In genomic region chr15:73926191-73927002, GRCh38 we compare ENCODE assay signal across 8 cellular contexts. TPM values are rescaled to one million over a fixed set of nuclear protein-coding genes. Genes with fewer than 3 reads are reported as not detected.
DNase-seq lines count a peak whose midpoint lies in the region; ATAC-seq lines count a peak whose summit lies in the region.

TSS of gene LOXL1 (plus strand) at chr15:73926462. CDS start at chr15:73926784, 322 bp downstream.

- no peaks in the 10 kb centered on the region for H3K9me3 Mint-ChIP-seq in activated CD4-positive, alpha-beta memory T cell treated with anti-CD3 and anti-CD28 coated beads, Interleukin-2, amount 10 ng/mL, durations not matched to agents 7 days and 5 days
- H3K9me3 Mint-ChIP-seq in natural killer cell treated with Interleukin-12 subunit alpha and Interleukin-12 subunit beta and Interleukin-15 and Interleukin-18, amount 100 ng/mL, for 72 hours, result no peaks in the 10 kb centered on the region

- peak; percentile 23 for DNase-seq in CD1c-positive myeloid dendritic cell (ENCODE audit: extremely low spot score)
- peak; percentile 81 for DNase-seq in HuH-7 (ENCODE audit: low spot score)
- DNase-seq in activated CD4-positive, alpha-beta memory T cell treated with anti-CD3 and anti-CD28 coated beads, Interleukin-2, amount 10 ng/mL, durations not matched to agents 7 days and 5 days, result no peak
- DNase-seq in foreskin melanocyte, result peak; percentile 24
- DNase-seq in natural killer cell treated with Interleukin-12 subunit alpha and Interleukin-12 subunit beta and Interleukin-15 and Interleukin-18, amount 100 ng/mL, for 72 hours (ENCODE audit: low spot score), result peak; percentile 54
- DNase-seq in occipital lobe (lab: John Stamatoyannopoulos, UW), result no peak

- POLR2A ChIA-PET in activated CD4-positive, alpha-beta memory T cell treated with anti-CD3 and anti-CD28 coated beads, Interleukin-2, amount 10 ng/mL, durations not matched to agents 7 days and 5 days (lab: Charles Lee), result interaction anchor here (0.9 to 2.3 kb wide), 5 partner anchors 10 to 68 kb away, joined by 3 to 17 read pairs (median 7); partner anchors contain the start of gene PML

- CTCF ChIA-PET in activated CD4-positive, alpha-beta memory T cell treated with anti-CD3 and anti-CD28 coated beads, Interleukin-2, amount 10 ng/mL, durations not matched to agents 7 days and 5 days (lab: Charles Lee), result interaction anchor here (0.6 to 3.4 kb wide), 7 partner anchors 19 to 68 kb away, joined by 3 to 27 read pairs (median 11); partner anchors contain the start of genes PML and TBC1D21

- peaks cover 5% of the 10 kb centered on the region for H3K36me3 Mint-ChIP-seq in activated CD4-positive, alpha-beta memory T cell treated with anti-CD3 and anti-CD28 coated beads, Interleukin-2, amount 10 ng/mL, durations not matched to agents 7 days and 5 days (ENCODE audit: low read depth)
- no peaks in the 10 kb centered on the region for H3K36me3 Mint-ChIP-seq in natural killer cell treated with Interleukin-12 subunit alpha and Interleukin-12 subunit beta and Interleukin-15 and Interleukin-18, amount 100 ng/mL, for 72 hours

- no peaks in the 10 kb centered on the region for H3K27me3 Mint-ChIP-seq in activated CD4-positive, alpha-beta memory T cell treated with anti-CD3 and anti-CD28 coated beads, Interleukin-2, amount 10 ng/mL, durations not matched to agents 7 days and 5 days
- H3K27me3 Mint-ChIP-seq in natural killer cell treated with Interleukin-12 subunit alpha and Interleukin-12 subunit beta and Interleukin-15 and Interleukin-18, amount 100 ng/mL, for 72 hours, result peaks cover 0 to 17% of the 10 kb centered on the region in 2 donors

- H3K27ac Mint-ChIP-seq in activated CD4-positive, alpha-beta memory T cell treated with anti-CD3 and anti-CD28 coated beads, Interleukin-2, amount 10 ng/mL, durations not matched to agents 7 days and 5 days, result peak within 1 kb of the TSS; percentile 41
- H3K27ac Mint-ChIP-seq in natural killer cell treated with Interleukin-12 subunit alpha and Interleukin-12 subunit beta and Interleukin-15 and Interleukin-18, amount 100 ng/mL, for 72 hours, result peak within 1 kb of the TSS; percentile 18 to 87

- no peak for ATAC-seq in natural killer cell treated with Interleukin-12 subunit alpha and Interleukin-12 subunit beta and Interleukin-15 and Interleukin-18, amount 100 ng/mL, for 72 hours
- ATAC-seq in HG03097 (IDR thresholded peaks at IDR 0.05; ENCODE audit: low FRiP score, unreplicated experiment), result no peak
- no peak for ATAC-seq in GM18498 (IDR thresholded peaks at IDR 0.05; ENCODE audit: unreplicated experiment)

- H3K4me1 Mint-ChIP-seq in activated CD4-positive, alpha-beta memory T cell treated with anti-CD3 and anti-CD28 coated beads, Interleukin-2, amount 10 ng/mL, durations not matched to agents 7 days and 5 days, result peaks cover 76% of the 10 kb centered on the region
- H3K4me1 Mint-ChIP-seq in natural killer cell treated with Interleukin-12 subunit alpha and Interleukin-12 subunit beta and Interleukin-15 and Interleukin-18, amount 100 ng/mL, for 72 hours (ENCODE audit: low read depth in 2 of 2), result peaks cover 24 to 40% of the 10 kb centered on the region in 2 donors

- H3K4me3 Mint-ChIP-seq in activated CD4-positive, alpha-beta memory T cell treated with anti-CD3 and anti-CD28 coated beads, Interleukin-2, amount 10 ng/mL, durations not matched to agents 7 days and 5 days, result peak within 1 kb of the TSS; percentile 67
- peak within 1 kb of the TSS; percentile 69 for H3K4me3 Mint-ChIP-seq in natural killer cell treated with Interleukin-12 subunit alpha and Interleukin-12 subunit beta and Interleukin-15 and Interleukin-18, amount 100 ng/mL, for 72 hours

RNA-seq across cellular contexts. Expression of gene LOXL1, which starts in this region (rescaled TPM):
- total RNA-seq in activated CD4-positive, alpha-beta memory T cell treated with anti-CD3 and anti-CD28 coated beads, Interleukin-2, amount 10 ng/mL, durations not matched to agents 7 days and 5 days, result 10 to 100 TPM in 1 of 2 experiments, 1 to 10 TPM in 1; 9.1 to 10.9 TPM
- 1 to 10 TPM in 1 of 2 donors, under 1 TPM in 1; 0.36 to 4.3 TPM for total RNA-seq in natural killer cell treated with Interleukin-12 subunit alpha and Interleukin-12 subunit beta and Interleukin-15 and Interleukin-18, amount 100 ng/mL, for 72 hours
- 3.4 TPM for total RNA-seq in occipital lobe

Comparison
In these comparisons a context has a peak if more than half of its experiments do, and no peak if none do; other contexts are left out.
1. DNase-seq: peak in CD1c-positive myeloid dendritic cell (single experiment), HuH-7 (single experiment), foreskin melanocyte (single experiment) and natural killer cell treated with Interleukin-12 subunit alpha and Interleukin-12 subunit beta and Interleukin-15 and Interleukin-18, amount 100 ng/mL, for 72 hours (single experiment); none in activated CD4-positive, alpha-beta memory T cell treated with anti-CD3 and anti-CD28 coated beads, Interleukin-2, amount 10 ng/mL, durations not matched to agents 7 days and 5 days (single experiment) and occipital lobe (single experiment).